In genomic region chr9:93634311-93635185, GRCh38 we compare ENCODE assay signal across 27 cellular contexts. TPM values are rescaled to one million over a fixed set of nuclear protein-coding genes. Genes with fewer than 3 reads are reported as not detected.
DNase-seq lines count a peak whose midpoint lies in the region; ATAC-seq and TF ChIP-seq lines count a peak whose summit lies in the region.
"Had no signal": no experiment of that assay in that cellular context is flagged by ENCODE, and none has a peak within 500 bp of the region (broad histone marks: within the 10 kb centered on the region; RNA-seq: fewer than 3 reads in every experiment).

No MANE protein-coding gene starts in this region.

- TF ChIP-seq POLR2A in heart left ventricle (IDR thresholded peaks at IDR 0.05) (no peak), adrenal gland (IDR thresholded peaks at IDR 0.05) (no peak), body of pancreas (IDR thresholded peaks at IDR 0.05) (no peak)

- no peak overlapping the region for H3K27ac ChIP-seq in heart left ventricle
- H3K27ac ChIP-seq in right atrium auricular region = no peak overlapping the region
- H3K27ac ChIP-seq in adrenal gland = peak overlapping the region in 2 of 5 donors; percentile 31 to 41
- H3K27ac ChIP-seq in substantia nigra (ENCODE audit: low read depth, low read length, poor library complexity, severe bottlenecking) = peak overlapping the region; percentile 69
- H3K27ac ChIP-seq in body of pancreas = no peak overlapping the region
- H3K27ac ChIP-seq: esophagus squamous epithelium, foreskin keratinocyte, hepatocyte, KMS-11, pancreas, stomach, thyroid gland had no signal

- 74 to 89% (median 85%) methylated on average over 6 to 10 of the region's 10 CpGs for WGBS in heart left ventricle, 4 donors
- 50 to 76% (median 70%) methylated on average over 6 to 10 of the region's 10 CpGs for WGBS in adrenal gland, 4 donors
- 78 to 81% methylated on average over 9 to 10 of the region's 10 CpGs for WGBS in body of pancreas, 2 donors

- intact Hi-C loops in heart left ventricle (cut with DNase I) = no loop called here
- intact Hi-C loops in adrenal gland (cut with DNase I) = no loop called here
- intact Hi-C loops in body of pancreas (cut with DNase I) = no loop called here

- TF ChIP-seq CTCF in heart left ventricle (IDR thresholded peaks at IDR 0.05) (no peak), right atrium auricular region (IDR thresholded peaks at IDR 0.05) (no peak), adrenal gland (IDR thresholded peaks at IDR 0.05) (no peak), body of pancreas (IDR thresholded peaks at IDR 0.05) (no peak)

- H3K36me3 ChIP-seq in heart left ventricle (peaks cover 3 to 82% (median 62%) of the 10 kb centered on the region in 9 donors), right atrium auricular region (peaks cover 69% of the 10 kb centered on the region), adrenal gland (replicated peaks in 1 of 2) (peaks cover 0 to 26% of the 10 kb centered on the region in 2 donors), body of pancreas (replicated peaks in 1 of 2; ENCODE audit: insufficient read depth in 1 of 2, low read depth in 2 of 2) (peaks cover 3 to 4% of the 10 kb centered on the region in 2 donors)

- ATAC-seq in heart left ventricle (no peak), body of pancreas (no peak)
- ATAC-seq: activated CD4-positive, CD25-positive, alpha-beta regulatory T cell treated with anti-CD3 and anti-CD28 coated beads, Interleukin-2, amount 50 U/mL, for 24 hours; foreskin keratinocyte; left cardiac atrium; pancreas had no signal

- H3K4me3 ChIP-seq in heart left ventricle (no peak overlapping the region), right atrium auricular region (no peak overlapping the region), adrenal gland (no peak overlapping the region), body of pancreas (no peak overlapping the region)
- H3K4me3 ChIP-seq: esophagus squamous epithelium, hepatocyte, MG63, pancreas, stomach, thyroid gland had no signal

- peaks cover 0 to 29% (median 0%) of the 10 kb centered on the region in 12 donors for H3K9me3 ChIP-seq in heart left ventricle
- H3K9me3 ChIP-seq in right atrium auricular region = peaks cover 0 to 14% of the 10 kb centered on the region in 2 donors
- H3K9me3 ChIP-seq in adrenal gland (replicated peaks in 1 of 3) = no peaks in the 10 kb centered on the region
- H3K9me3 ChIP-seq in body of pancreas = no peaks in the 10 kb centered on the region
- H3K9me3 ChIP-seq: MG63, pancreas, thyroid gland had no signal

- peaks cover 0 to 20% (median 0%) of the 10 kb centered on the region in 12 donors for H3K4me1 ChIP-seq in heart left ventricle
- no peaks in the 10 kb centered on the region for H3K4me1 ChIP-seq in right atrium auricular region
- H3K4me1 ChIP-seq in adrenal gland (replicated peaks in 1 of 2) = no peaks in the 10 kb centered on the region
- H3K4me1 ChIP-seq in body of pancreas = no peaks in the 10 kb centered on the region
- H3K4me1 ChIP-seq: esophagus squamous epithelium, foreskin keratinocyte, pancreas, thyroid gland had no signal

- H3K27me3 ChIP-seq in heart left ventricle = no peaks in the 10 kb centered on the region
- no peaks in the 10 kb centered on the region for H3K27me3 ChIP-seq in right atrium auricular region
- no peaks in the 10 kb centered on the region for H3K27me3 ChIP-seq in adrenal gland
- H3K27me3 ChIP-seq in body of pancreas = no peaks in the 10 kb centered on the region
- H3K27me3 ChIP-seq: esophagus squamous epithelium, foreskin keratinocyte, hepatocyte, MG63, pancreas, stomach, thyroid gland had no signal

- DNase-seq in heart left ventricle = peak in 3 of 5 donors; percentile 4 to 24 (median 11)
- DNase-seq in right atrium auricular region (ENCODE audit: low spot score) = no peak
- peak in 6 of 7 donors; percentile 20 to 55 (median 40) for DNase-seq in adrenal gland
- peak; percentile 45 for DNase-seq in islet precursor cell
- DNase-seq in substantia nigra (lab: John Stamatoyannopoulos, UW) = peak in 8 of 49 donors; percentile 11 to 43 (median 30)
- DNase-seq in activated T-cell treated with anti-CD3 and anti-CD28 coated beads, Interleukin-2, amount 50 U/mL, for 48 hours = no peak
- no peak for DNase-seq in dedifferentiated amniotic fluid mesenchymal stem cell (ENCODE audit: extremely low spot score)
- no peak for DNase-seq in body of pancreas
- DNase-seq: activated CD4-positive, alpha-beta T cell treated with anti-CD3 and anti-CD28 coated beads, Interleukin-2, amount 50 U/mL, for 4 hours; CD4-positive, alpha-beta memory T cell; dermis blood vessel endothelial cell; esophagus squamous epithelium; foreskin keratinocyte; left cardiac atrium; MG63; NCI-H1105 treated with DMSO at 0.1 percent for 48 hours; NCI-H2029; NCI-H510A treated with DMSO at 0.1 percent for 48 hours; SHP77; stimulated activated CD4-positive, alpha-beta T cell treated with anti-CD3 and anti-CD28 coated beads, Interleukin-4, amount 100 ng/mL, for 1 hour; stomach; T-helper 2 cell; thyroid gland had no signal

RNA-seq across cellular contexts. Expression of gene PHF2, which starts 58.2 kb away (rescaled TPM):
- total RNA-seq in heart left ventricle (10 to 100 TPM; 19.5 to 37.2 (median 22.4) TPM), right atrium auricular region (10 to 100 TPM; 24.7 to 29.3 TPM), adrenal gland (10 to 100 TPM; 14.5 to 27.2 (median 22.0) TPM), body of pancreas (10 to 100 TPM; 15.0 to 19.8 TPM)
- polyA plus RNA-seq in heart left ventricle (10 to 100 TPM; 18.8 to 20.4 TPM), adrenal gland (10 to 100 TPM; 11.5 to 37.6 (median 26.1) TPM)

Comparison
In these comparisons a context has a peak if more than half of its experiments do, and no peak if none do; other contexts are left out.
1. DNase-seq: peak in heart left ventricle (3 of 5), adrenal gland (6 of 7) and islet precursor cell (single experiment); none in right atrium auricular region (single experiment), activated T-cell treated with anti-CD3 and anti-CD28 coated beads, Interleukin-2, amount 50 U/mL, for 48 hours (0 of 2), dedifferentiated amniotic fluid mesenchymal stem cell (single experiment) and body of pancreas (0 of 4).